8 cellular contexts compared by ENCODE assay signal in the genomic region with DNA sequence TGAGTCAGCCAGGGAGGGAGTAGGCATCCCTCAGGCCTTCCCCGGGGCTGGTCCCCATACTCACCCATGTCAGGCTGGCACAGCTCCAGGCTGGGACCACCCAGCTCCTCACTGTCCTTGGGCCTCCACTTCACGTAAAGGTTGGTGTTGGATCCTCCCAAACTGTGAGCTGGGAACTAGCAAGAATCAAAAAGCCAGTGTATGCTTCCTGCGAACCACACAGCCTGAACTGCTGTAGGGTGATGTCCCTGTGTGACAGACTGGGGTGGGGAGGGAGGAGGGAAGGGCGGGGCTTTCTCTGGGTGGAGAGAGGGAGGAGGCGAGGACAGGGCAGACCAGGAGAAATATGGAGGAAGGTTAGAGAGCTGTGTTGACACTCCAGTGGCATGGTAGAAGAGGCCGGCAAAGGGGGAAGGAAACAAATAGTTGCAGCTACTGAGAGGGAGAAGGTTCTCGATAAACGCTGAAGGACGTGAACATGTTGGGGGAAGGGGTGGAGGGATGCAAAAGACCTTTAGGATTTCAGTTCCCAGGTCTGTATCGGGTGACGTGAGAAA. TPM values are rescaled to one million over a fixed set of nuclear protein-coding genes. Genes with fewer than 3 reads are reported as not detected.
A peak's percentile ranks its signal among the peaks of the same experiment; 100 is the strongest.
DNase-seq lines count a peak whose midpoint lies in the region; ATAC-seq, FAIRE-seq and TF ChIP-seq lines count a peak whose summit lies in the region.

No MANE protein-coding gene starts in this region.

- POLR2A ChIA-PET in A549 (lab: Yijun Ruan, JAX) = interaction anchor here (0.7 to 3.9 kb wide), 9 partner anchors 10 to 532 kb away, joined by 3 to 57 read pairs (median 4); a partner anchor contains a TSS
- POLR2A ChIA-PET in WTC11 (lab: Charles Lee) = interaction anchor here (0.5 to 2.4 kb wide), 20 partner anchors 9 to 785 kb away, joined by 3 to 14 read pairs (median 4); a partner anchor contains a TSS

- H3K36me3 ChIP-seq in kidney (ENCODE audit: control insufficient read depth in 1 of 2, insufficient read depth in 2 of 2, low read length in 2 of 2) = peaks cover 20 to 27% of the 10 kb centered on the region in 2 donors

- TF ChIP-seq EP300 in A549 (IDR thresholded peaks at IDR 0.05) = no peak

- intact Hi-C loops in kidney (cut with DNase I) = no loop called here

- H3K27ac ChIP-seq in A549 (peak overlapping the region; percentile 89 to 97), kidney (ENCODE audit: low read depth in 2 of 2, low read length in 2 of 2) (peak overlapping the region; percentile 89 to 97)

- H3K9me3 ChIP-seq in A549 (no peaks in the 10 kb centered on the region), kidney (ENCODE audit: control insufficient read depth in 1 of 2, low read length in 2 of 2) (no peaks in the 10 kb centered on the region)

- peak; percentile 75 to 87 for ATAC-seq in A549
- ATAC-seq in GM18858 (IDR thresholded peaks at IDR 0.05; ENCODE audit: unreplicated experiment) = peak; percentile 20
- ATAC-seq in HG03095 (IDR thresholded peaks at IDR 0.05; ENCODE audit: unreplicated experiment) = peak; percentile 46
- peak; percentile 30 for ATAC-seq in WTC11

- TF ChIP-seq POLR2A in A549 (IDR thresholded peaks at IDR 0.05; ENCODE audit: low read length) = peak; percentile 55

- peaks cover 40% of the 10 kb centered on the region for H3K4me1 ChIP-seq in A549
- peaks cover 20 to 36% of the 10 kb centered on the region in 2 donors for H3K4me1 ChIP-seq in kidney (ENCODE audit: control insufficient read depth in 1 of 2, insufficient read depth in 1 of 2, low read depth in 1 of 2, low read length in 2 of 2)

- H3K4me1 Mint-ChIP-seq in WTC11 = peaks cover 49% of the 10 kb centered on the region

- peak overlapping the region; percentile 99 for H3K27ac Mint-ChIP-seq in WTC11

- CTCF ChIA-PET in A549 (lab: Yijun Ruan, JAX) = interaction anchor here (0.5 to 4.3 kb wide), 63 partner anchors 8 to 926 kb away, joined by 3 to 74 read pairs (median 6); a partner anchor contains a TSS
- CTCF ChIA-PET in WTC11 (lab: Charles Lee) = interaction anchor here (0.7 to 5.3 kb wide), 75 partner anchors 9 to 823 kb away, joined by 3 to 84 read pairs (median 5); a partner anchor contains a TSS

- no peaks in the 10 kb centered on the region for H3K27me3 Mint-ChIP-seq in WTC11 (ENCODE audit: low read depth)

- peak overlapping the region; percentile 80 for H3K4me3 ChIP-seq in A549
- peak overlapping the region; percentile 56 to 88 for H3K4me3 ChIP-seq in kidney (ENCODE audit: low read length in 2 of 2)

- TF ChIP-seq CTCF in A549 (IDR thresholded peaks at IDR 0.05) (no peak), WTC11 (IDR thresholded peaks at IDR 0.05) (no peak), kidney (IDR thresholded peaks at IDR 0.05; ENCODE audit: borderline replicate concordance, extremely low read depth, insufficient read depth) (peak; percentile 9)

- no peaks in the 10 kb centered on the region for H3K9me3 Mint-ChIP-seq in WTC11

- peak overlapping the region; percentile 88 to 89 for H3K9ac ChIP-seq in kidney (ENCODE audit: low read length in 2 of 2)

- DNase-seq in A549 (ENCODE audit: low read depth in 1 of 2, low spot score in 1 of 2) (peak; percentile 91 to 96), NCI-H2171 treated with DMSO at 0.1 percent for 48 hours (lab: John Stamatoyannopoulos, UW) (peak; percentile 84), WTC11 (ENCODE audit: low spot score) (peak; percentile 75), kidney (peak; percentile 96)
- peak; percentile 76 for DNase-seq in central memory CD4-positive, alpha-beta T cell
- peak; percentile 77 to 90 for DNase-seq in stimulated activated CD4-positive, alpha-beta T cell treated with anti-CD3 and anti-CD28 coated beads, Interleukin-15, amount 100 ng/mL, for 48 hours (ENCODE audit: low read depth in 2 of 2)

- under 1% methylated on average over 11 of the region's 11 CpGs for WGBS in A549 (ENCODE audit: missing lambda C conversion rate)

- H3K4me2 ChIP-seq in A549 = peak overlapping the region; percentile 97

- peaks cover 32% of the 10 kb centered on the region for H3K36me3 Mint-ChIP-seq in WTC11

- FAIRE-seq in A549 (lab: Jason Lieb, UNC) (no peak), kidney (lab: Jason Lieb, UNC) (no peak)

- no peak for TF ChIP-seq RAD21 in A549 (conservative IDR thresholded peaks at IDR 0.05 in 1 of 2, IDR thresholded peaks at IDR 0.05 in 1 of 2)

- peak overlapping the region; percentile 97 for H3K4me3 Mint-ChIP-seq in WTC11

TF ChIP-seq in A549, 52 proteins besides CTCF, POLR2A, EP300 and RAD21 (continues in another document):
- no peak for TF ChIP-seq CBX8 (IDR thresholded peaks at IDR 0.05)
- no peak for TF ChIP-seq EHF (CRISPR knock-in tag; IDR thresholded peaks at IDR 0.05)
- TF ChIP-seq, protein P1, sequence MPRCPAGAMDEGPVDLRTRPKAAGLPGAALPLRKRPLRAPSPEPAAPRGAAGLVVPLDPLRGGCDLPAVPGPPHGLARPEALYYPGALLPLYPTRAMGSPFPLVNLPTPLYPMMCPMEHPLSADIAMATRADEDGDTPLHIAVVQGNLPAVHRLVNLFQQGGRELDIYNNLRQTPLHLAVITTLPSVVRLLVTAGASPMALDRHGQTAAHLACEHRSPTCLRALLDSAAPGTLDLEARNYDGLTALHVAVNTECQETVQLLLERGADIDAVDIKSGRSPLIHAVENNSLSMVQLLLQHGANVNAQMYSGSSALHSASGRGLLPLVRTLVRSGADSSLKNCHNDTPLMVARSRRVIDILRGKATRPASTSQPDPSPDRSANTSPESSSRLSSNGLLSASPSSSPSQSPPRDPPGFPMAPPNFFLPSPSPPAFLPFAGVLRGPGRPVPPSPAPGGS (IDR thresholded peaks at IDR 0.05) = no peak
- no peak for TF ChIP-seq NFE2L2 (conservative IDR thresholded peaks at IDR 0.05; ENCODE audit: low read length)
- peak; percentile 72 for TF ChIP-seq MAFK (IDR thresholded peaks at IDR 0.05; ENCODE audit: partially characterized antibody)
- TF ChIP-seq ZNF302 (CRISPR knock-in tag; IDR thresholded peaks at IDR 0.05) = no peak
- TF ChIP-seq RARB (CRISPR knock-in tag; IDR thresholded peaks at IDR 0.05) = no peak
- no peak for TF ChIP-seq ESRRA (IDR thresholded peaks at IDR 0.05; ENCODE audit: borderline replicate concordance, low read length)
- TF ChIP-seq, protein P2, sequence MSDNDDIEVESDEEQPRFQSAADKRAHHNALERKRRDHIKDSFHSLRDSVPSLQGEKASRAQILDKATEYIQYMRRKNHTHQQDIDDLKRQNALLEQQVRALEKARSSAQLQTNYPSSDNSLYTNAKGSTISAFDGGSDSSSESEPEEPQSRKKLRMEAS (IDR thresholded peaks at IDR 0.05) = peak; percentile 5; the same call in 1 of the 2 replicates
- no peak for TF ChIP-seq SREBF2 (IDR thresholded peaks at IDR 0.05)

TF ChIP-seq in WTC11, 78 proteins besides CTCF, POLR2A, EP300 and RAD21:
- peak; percentile 58; the same call in 1 of the 2 replicates for TF ChIP-seq EMX1 (CRISPR knock-in tag; IDR thresholded peaks at IDR 0.05)
- TF ChIP-seq FOXJ3 (CRISPR knock-in tag; IDR thresholded peaks at IDR 0.05; ENCODE audit: borderline replicate concordance) = no peak
- no peak for TF ChIP-seq IRF2 (CRISPR knock-in tag; IDR thresholded peaks at IDR 0.05; ENCODE audit: borderline replicate concordance, low read depth)
- TF ChIP-seq SP1 (CRISPR knock-in tag; conservative IDR thresholded peaks at IDR 0.05) = no peak
- no peak for TF ChIP-seq GTF2I (CRISPR knock-in tag; conservative IDR thresholded peaks at IDR 0.05)
- TF ChIP-seq ZNF219 (CRISPR knock-in tag; IDR thresholded peaks at IDR 0.05; ENCODE audit: borderline replicate concordance) = no peak
- TF ChIP-seq ZNF671 (CRISPR knock-in tag; IDR thresholded peaks at IDR 0.05) = 0 out of 2 replicates have a peak, but pooled peaks have one; percentile 46
- no peak for TF ChIP-seq ZBTB21 (CRISPR knock-in tag; IDR thresholded peaks at IDR 0.05; ENCODE audit: borderline replicate concordance)
- TF ChIP-seq ELF4 (CRISPR knock-in tag; IDR thresholded peaks at IDR 0.05; ENCODE audit: low read depth) = no peak
- no peak for TF ChIP-seq OVOL2 (CRISPR knock-in tag; IDR thresholded peaks at IDR 0.05; ENCODE audit: borderline replicate concordance)

RNA-seq across cellular contexts. Expression of a gene that starts 6.1 kb away (rescaled TPM):
- polyA plus RNA-seq in A549 (2011; rRNA removed) = 59.4 and 103 TPM in 2 replicates
- 40.7 and 41.9 TPM in 2 replicates for polyA plus RNA-seq in A549 (2012; cell fraction: cytosol; rRNA removed)
- 82.9 and 85.0 TPM in 2 replicates for polyA plus RNA-seq in A549 (2012; cell fraction: nucleus; rRNA removed)
- polyA plus RNA-seq in A549 (2017; fragmentation: RNase III; extraction: RNeasy Plus Mini Kit Qiagen cat#74134 plus additional on column Dnase treatment) = 34.2 to 41.7 TPM (median 40.8 TPM) in 3 replicates
- 150 and 155 TPM in 2 replicates for polyA minus RNA-seq in A549 (2011; rRNA and poly(A)+ RNA removed)
- total RNA-seq in WTC11 (2021) = 103 to 114 TPM (median 108 TPM) in 3 replicates
- total RNA-seq in kidney = 98.6 TPM
- polyA plus RNA-seq in kidney (ENCODE audit: insufficient read depth, low read depth, low replicate concordance) = 10.5 TPM

RNA-seq across cellular contexts. Expression of a gene that starts 9.6 kb away (rescaled TPM):
- polyA plus RNA-seq in A549 (2011; rRNA removed) = 1,500 and 1,639 TPM in 2 replicates
- polyA plus RNA-seq in A549 (2012; cell fraction: cytosol; rRNA removed) = 1,279 and 1,537 TPM in 2 replicates
- 796 and 1,402 TPM in 2 replicates for polyA plus RNA-seq in A549 (2012; cell fraction: nucleus; rRNA removed)
- 761 to 854 TPM (median 778 TPM) in 3 replicates for polyA plus RNA-seq in A549 (2017; fragmentation: RNase III; extraction: RNeasy Plus Mini Kit Qiagen cat#74134 plus additional on column Dnase treatment)
- 1,473 and 1,903 TPM in 2 replicates for polyA minus RNA-seq in A549 (2011; rRNA and poly(A)+ RNA removed)
- 971 to 1,064 TPM (median 1,005 TPM) in 3 replicates for total RNA-seq in WTC11 (2021)
- total RNA-seq in kidney = 568 TPM
- polyA plus RNA-seq in kidney (ENCODE audit: insufficient read depth, low read depth, low replicate concordance) = 1,584 TPM

RNA-seq across cellular contexts. Expression of a gene that starts 51.9 kb away (rescaled TPM):
- polyA plus RNA-seq in A549 (2011; rRNA removed) (211 and 272 TPM in 2 replicates), A549 (2017; fragmentation: RNase III; extraction: RNeasy Plus Mini Kit Qiagen cat#74134 plus additional on column Dnase treatment) (400 to 467 TPM (median 406 TPM) in 3 replicates), kidney (ENCODE audit: insufficient read depth, low read depth, low replicate concordance) (207 TPM)
- polyA plus RNA-seq in A549 (2012; cell fraction: cytosol; rRNA removed) = 105 and 133 TPM in 2 replicates
- polyA plus RNA-seq in A549 (2012; cell fraction: nucleus; rRNA removed) = 65.4 and 72.5 TPM in 2 replicates
- 40.5 and 51.6 TPM in 2 replicates for polyA minus RNA-seq in A549 (2011; rRNA and poly(A)+ RNA removed)
- total RNA-seq in WTC11 (2021) (394 to 436 TPM (median 420 TPM) in 3 replicates), kidney (186 TPM)

Comparison
In these comparisons a context has a peak if more than half of its experiments do, and no peak if none do; other contexts are left out.
1. Peak in every context shown above with its lines: DNase-seq, ATAC-seq, H3K4me3 ChIP-seq and H3K27ac ChIP-seq.
2. ATAC-seq: peak in every context shown above with its lines; median percentile 81 in A549; 46 in HG03095; 30 in WTC11; 20 in GM18858.